In the genomic region with DNA sequence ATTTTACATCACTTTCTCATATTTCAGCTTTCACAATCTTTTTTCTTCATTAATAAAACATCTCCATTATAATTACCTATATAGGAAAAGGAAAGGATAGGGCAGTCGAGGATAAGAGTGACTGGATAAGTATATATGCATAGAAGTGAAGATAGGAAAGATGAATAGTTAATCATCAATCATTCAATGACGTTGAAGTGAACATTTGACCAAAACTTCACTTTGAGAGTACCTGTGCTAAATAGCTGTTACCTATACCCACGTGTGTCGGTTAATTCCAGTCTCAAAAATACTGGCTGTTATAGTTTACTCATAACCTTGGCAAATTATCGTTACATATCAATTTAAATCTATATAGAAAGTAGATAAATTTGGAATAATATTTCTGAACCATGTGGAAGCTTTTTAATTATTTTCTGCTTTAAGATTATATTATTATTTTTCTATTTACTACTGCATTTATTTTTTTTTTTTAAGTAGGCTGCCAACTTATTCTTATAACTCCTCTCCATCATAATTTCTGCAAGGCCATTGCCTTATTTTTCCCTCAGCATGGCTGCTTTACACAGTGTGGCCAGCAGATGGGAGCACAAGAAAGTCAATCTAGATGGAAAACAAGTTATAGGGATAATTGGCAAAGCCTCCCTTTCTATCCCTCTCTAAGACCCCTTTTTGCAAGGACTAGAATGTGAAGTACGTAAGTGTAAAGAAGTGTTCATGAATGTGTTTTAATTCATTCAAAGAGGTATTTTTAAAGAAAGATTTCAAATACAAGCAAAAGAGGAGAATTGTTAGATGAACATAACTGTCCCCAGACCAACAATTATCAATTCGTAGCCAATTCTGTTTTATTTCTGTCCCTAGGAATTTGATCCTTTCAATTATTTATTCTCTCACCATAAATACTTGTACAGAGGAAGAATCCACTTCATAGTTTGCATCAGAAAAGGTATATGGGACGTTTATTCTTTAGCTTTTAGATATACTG, we compare ENCODE assay signal across 8 cellular contexts.
DNase-seq lines count a peak whose midpoint lies in the region; ATAC-seq and TF ChIP-seq lines count a peak whose summit lies in the region.

No MANE protein-coding gene starts in this region.

- no peaks in the 10 kb centered on the region for H3K36me3 ChIP-seq in left ventricle myocardium inferior

- no peaks in the 10 kb centered on the region for H3K4me1 ChIP-seq in left ventricle myocardium inferior

- no peak for TF ChIP-seq POLR2A in GM18505 (IDR thresholded peaks at IDR 0.05; ENCODE audit: borderline replicate concordance, extremely low read depth, insufficient read depth, insufficient read length)

- no peaks in the 10 kb centered on the region for H3K9me3 Mint-ChIP-seq in chondrocyte (ENCODE audit: low read depth)
- H3K9me3 Mint-ChIP-seq in neural crest cell: no peaks in the 10 kb centered on the region
- H3K9me3 Mint-ChIP-seq in T-helper 2 cell treated with Interferon-gamma antibody and Interleukin-4, amounts not matched to agents 5 μg/mL and 100 μg/mL, for 36 hours: no peaks in the 10 kb centered on the region
- H3K9me3 Mint-ChIP-seq in activated naive CD8-positive, alpha-beta T cell treated with anti-CD3 and anti-CD28 coated beads, Interleukin-2, amount 50 U/mL, for 24 hours: no peaks in the 10 kb centered on the region

- intact Hi-C loops in left ventricle myocardium inferior (cut with micrococcal nuclease): no loop called here
- intact Hi-C loops in Right ventricle myocardium superior (cut with DNase I): no loop called here

- H3K27me3 Mint-ChIP-seq in chondrocyte (ENCODE audit: low read depth) (no peaks in the 10 kb centered on the region), neural crest cell (ENCODE audit: low read depth) (no peaks in the 10 kb centered on the region)
- H3K27me3 Mint-ChIP-seq in T-helper 2 cell treated with Interferon-gamma antibody and Interleukin-4, amounts not matched to agents 5 μg/mL and 100 μg/mL, for 36 hours (ENCODE audit: low read depth): no peaks in the 10 kb centered on the region
- no peaks in the 10 kb centered on the region for H3K27me3 Mint-ChIP-seq in activated naive CD8-positive, alpha-beta T cell treated with anti-CD3 and anti-CD28 coated beads, Interleukin-2, amount 50 U/mL, for 24 hours

- no peak overlapping the region for H3K4me3 ChIP-seq in left ventricle myocardium inferior

- no peaks in the 10 kb centered on the region for H3K4me1 Mint-ChIP-seq in chondrocyte (ENCODE audit: low read depth)
- H3K4me1 Mint-ChIP-seq in neural crest cell: no peaks in the 10 kb centered on the region
- no peaks in the 10 kb centered on the region for H3K4me1 Mint-ChIP-seq in T-helper 2 cell treated with Interferon-gamma antibody and Interleukin-4, amounts not matched to agents 5 μg/mL and 100 μg/mL, for 36 hours (ENCODE audit: low read depth)
- no peaks in the 10 kb centered on the region for H3K4me1 Mint-ChIP-seq in activated naive CD8-positive, alpha-beta T cell treated with anti-CD3 and anti-CD28 coated beads, Interleukin-2, amount 50 U/mL, for 24 hours

- TF ChIP-seq CTCF in left ventricle myocardium inferior (IDR thresholded peaks at IDR 0.05; ENCODE audit: borderline replicate concordance) (peak; percentile 59), chondrocyte (IDR thresholded peaks at IDR 0.05) (peak; percentile 92), neural crest cell (conservative IDR thresholded peaks at IDR 0.05) (peak; percentile 74)

- H3K27ac Mint-ChIP-seq in chondrocyte (ENCODE audit: unreplicated experiment): no peak overlapping the region
- H3K27ac Mint-ChIP-seq in neural crest cell (ENCODE audit: unreplicated experiment): no peak overlapping the region
- H3K27ac Mint-ChIP-seq in T-helper 2 cell treated with Interferon-gamma antibody and Interleukin-4, amounts not matched to agents 5 μg/mL and 100 μg/mL, for 36 hours: no peak overlapping the region
- no peak overlapping the region for H3K27ac Mint-ChIP-seq in activated naive CD8-positive, alpha-beta T cell treated with anti-CD3 and anti-CD28 coated beads, Interleukin-2, amount 50 U/mL, for 24 hours

- DNase-seq in left ventricle myocardium inferior (no peak), Right ventricle myocardium superior (no peak), NCI-H446 (lab: John Stamatoyannopoulos, UW) (peak; percentile 28 to 68), chondrocyte (ENCODE audit: low spot score) (no peak), neural crest cell (ENCODE audit: low read depth, low spot score) (peak; percentile 18)
- no peak for DNase-seq in T-helper 2 cell treated with Interferon-gamma antibody and Interleukin-4, amounts not matched to agents 5 μg/mL and 100 μg/mL, for 36 hours (ENCODE audit: low spot score)
- DNase-seq in activated naive CD8-positive, alpha-beta T cell treated with anti-CD3 and anti-CD28 coated beads, Interleukin-2, amount 50 U/mL, for 24 hours: no peak

- H3K9me3 ChIP-seq in left ventricle myocardium inferior (replicated peaks): no peaks in the 10 kb centered on the region

- H3K36me3 Mint-ChIP-seq in chondrocyte (ENCODE audit: low read depth) (peaks cover 4% of the 10 kb centered on the region), neural crest cell (ENCODE audit: low read depth) (peaks cover under 1% of the 10 kb centered on the region)
- no peaks in the 10 kb centered on the region for H3K36me3 Mint-ChIP-seq in T-helper 2 cell treated with Interferon-gamma antibody and Interleukin-4, amounts not matched to agents 5 μg/mL and 100 μg/mL, for 36 hours (ENCODE audit: low read depth)
- H3K36me3 Mint-ChIP-seq in activated naive CD8-positive, alpha-beta T cell treated with anti-CD3 and anti-CD28 coated beads, Interleukin-2, amount 50 U/mL, for 24 hours (ENCODE audit: low read depth): no peaks in the 10 kb centered on the region

- ATAC-seq in Right ventricle myocardium superior (ENCODE audit: poor library complexity): no peak
- ATAC-seq in GM18505 (IDR thresholded peaks at IDR 0.05; ENCODE audit: unreplicated experiment): no peak
- no peak for ATAC-seq in activated naive CD8-positive, alpha-beta T cell treated with anti-CD3 and anti-CD28 coated beads, Interleukin-2, amount 50 U/mL, for 24 hours

- no peaks in the 10 kb centered on the region for H3K27me3 ChIP-seq in left ventricle myocardium inferior (ENCODE audit: low read depth)

- H3K4me3 Mint-ChIP-seq in chondrocyte (ENCODE audit: unreplicated experiment) (no peak overlapping the region), neural crest cell (no peak overlapping the region)
- H3K4me3 Mint-ChIP-seq in T-helper 2 cell treated with Interferon-gamma antibody and Interleukin-4, amounts not matched to agents 5 μg/mL and 100 μg/mL, for 36 hours: no peak overlapping the region
- no peak overlapping the region for H3K4me3 Mint-ChIP-seq in activated naive CD8-positive, alpha-beta T cell treated with anti-CD3 and anti-CD28 coated beads, Interleukin-2, amount 50 U/mL, for 24 hours

- H3K27ac ChIP-seq in left ventricle myocardium inferior (replicated peaks): no peak overlapping the region

Comparison
In these comparisons a context has a peak if more than half of its experiments do, and no peak if none do; other contexts are left out.
1. DNase-seq: peak in NCI-H446 (2 of 2) and neural crest cell (single experiment); none in left ventricle myocardium inferior (single experiment), Right ventricle myocardium superior (single experiment), chondrocyte (single experiment), T-helper 2 cell treated with Interferon-gamma antibody and Interleukin-4, amounts not matched to agents 5 μg/mL and 100 μg/mL, for 36 hours (single experiment) and activated naive CD8-positive, alpha-beta T cell treated with anti-CD3 and anti-CD28 coated beads, Interleukin-2, amount 50 U/mL, for 24 hours (single experiment).
2. Peak in every context shown above with its lines, with median percentiles within 50 percentile points of each other: CTCF ChIP-seq.